ENCODE assay signal across 28 cellular contexts in genomic region chr7:12080006-12080405, GRCh38.
"Had no signal": no experiment of that assay in that cellular context is flagged by ENCODE, and none has a peak within 500 bp of the region (broad histone marks: within the 10 kb centered on the region; RNA-seq: fewer than 3 reads in every experiment).

No MANE protein-coding gene starts in this region.

- H3K4me3 ChIP-seq: left ventricle myocardium inferior, lung, ovary, prostate gland, sigmoid colon, spleen, tibial nerve, uterus had no signal

- DNase-seq: hippocampal formation; immature natural killer cell; kidney; left colon; left ventricle myocardium inferior; mesendoderm; naive B cell; natural killer cell; nephron progenitor cell; ovary; posterior cingulate gyrus; retina; right cardiac atrium; sigmoid colon; small intestine; spleen; stimulated activated CD4-positive, alpha-beta T cell treated with anti-CD3 and anti-CD28 coated beads, Interleukin-4, amount 100 ng/mL, for 24 hours; stimulated activated naive CD4-positive, alpha-beta T cell; stimulated activated naive CD8-positive, alpha-beta T cell treated with anti-CD3 and anti-CD28 coated beads, Interleukin-15, amount 100 ng/mL, for 72 hours; substantia nigra; uterus had no signal

- FAIRE-seq: islet of Langerhans, kidney, small intestine had no signal

- H3K4me1 Mint-ChIP-seq: immature natural killer cell; naive B cell; natural killer cell; nephron progenitor cell; stimulated activated effector memory CD8-positive, alpha-beta T cell treated with anti-CD3 and anti-CD28 coated beads, Interleukin-12 subunit alpha, Interleukin-12 subunit beta, amount 100 ng/mL, for 72 hours; stimulated activated naive CD8-positive, alpha-beta T cell treated with anti-CD3 and anti-CD28 coated beads, Interleukin-15, amount 100 ng/mL, for 72 hours had no signal

- H3K27ac ChIP-seq: left ventricle myocardium inferior, ovary, prostate gland, sigmoid colon, spleen, tibial nerve, uterus had no signal

- ATAC-seq: left colon; natural killer cell; right cardiac atrium; stimulated activated effector memory CD8-positive, alpha-beta T cell treated with anti-CD3 and anti-CD28 coated beads, Interleukin-12 subunit alpha, Interleukin-12 subunit beta, amount 100 ng/mL, for 72 hours; stimulated activated naive CD8-positive, alpha-beta T cell treated with anti-CD3 and anti-CD28 coated beads, Interleukin-15, amount 100 ng/mL, for 72 hours had no signal

- H3K36me3 ChIP-seq: left ventricle myocardium inferior, ovary, prostate gland, sigmoid colon, spleen, tibial nerve, uterus had no signal

- H3K9me3 ChIP-seq: ovary, prostate gland, uterus had no signal

- H3K27me3 Mint-ChIP-seq: stimulated activated naive CD8-positive, alpha-beta T cell treated with anti-CD3 and anti-CD28 coated beads, Interleukin-15, amount 100 ng/mL, for 72 hours; type B pancreatic cell had no signal

- H3K27me3 ChIP-seq: ovary, sigmoid colon, spleen, tibial nerve, uterus had no signal

- H3K27ac Mint-ChIP-seq: immature natural killer cell; mesothelial cell of epicardium; naive B cell; natural killer cell; nephron progenitor cell; stimulated activated effector memory CD8-positive, alpha-beta T cell treated with anti-CD3 and anti-CD28 coated beads, Interleukin-12 subunit alpha, Interleukin-12 subunit beta, amount 100 ng/mL, for 72 hours; type B pancreatic cell had no signal

- H3K4me3 Mint-ChIP-seq: immature natural killer cell; mesothelial cell of epicardium; naive B cell; natural killer cell; nephron progenitor cell; stimulated activated effector memory CD8-positive, alpha-beta T cell treated with anti-CD3 and anti-CD28 coated beads, Interleukin-12 subunit alpha, Interleukin-12 subunit beta, amount 100 ng/mL, for 72 hours; stimulated activated naive CD8-positive, alpha-beta T cell treated with anti-CD3 and anti-CD28 coated beads, Interleukin-15, amount 100 ng/mL, for 72 hours; type B pancreatic cell had no signal

- H3K4me1 ChIP-seq: left ventricle myocardium inferior, prostate gland, sigmoid colon, spleen, tibial nerve, uterus had no signal

- H3K36me3 Mint-ChIP-seq: immature natural killer cell; natural killer cell; stimulated activated effector memory CD8-positive, alpha-beta T cell treated with anti-CD3 and anti-CD28 coated beads, Interleukin-12 subunit alpha, Interleukin-12 subunit beta, amount 100 ng/mL, for 72 hours had no signal
